In genomic region chr15:40511472-40512133, GRCh38 we compare ENCODE assay signal across 1 cellular context.
TF ChIP-seq lines count a peak whose summit lies in the region.

No MANE protein-coding gene starts in this region.

TF ChIP-seq in HepG2, 621 proteins besides CTCF, POLR2A, EP300 and RAD21 (continued from another document and continues in another):
- TF ChIP-seq PAXIP1 (CRISPR knock-in tag; conservative IDR thresholded peaks at IDR 0.05): peak; percentile 74
- TF ChIP-seq MIER3 (CRISPR knock-in tag; IDR thresholded peaks at IDR 0.05; ENCODE audit: borderline replicate concordance): peak; percentile 68; the same call in 1 of the 2 replicates
- peak; percentile 93 for TF ChIP-seq ZFP91 (CRISPR knock-in tag; IDR thresholded peaks at IDR 0.05; ENCODE audit: borderline replicate concordance)
- peak; percentile 81 for TF ChIP-seq ZNF770 (CRISPR knock-in tag; IDR thresholded peaks at IDR 0.05)
- no peak for TF ChIP-seq RCOR2 (CRISPR knock-in tag; IDR thresholded peaks at IDR 0.05)
- TF ChIP-seq ATF2 (CRISPR knock-in tag; IDR thresholded peaks at IDR 0.05): 0 out of 2 replicates have a peak, but pooled peaks have one; percentile 55
- 0 out of 2 replicates have a peak, but pooled peaks have one; percentile 40 for TF ChIP-seq ZNF552 (CRISPR knock-in tag; IDR thresholded peaks at IDR 0.05; ENCODE audit: borderline replicate concordance)
- peak; percentile 77; the same call in 1 of the 2 replicates for TF ChIP-seq MXD1 (CRISPR knock-in tag; IDR thresholded peaks at IDR 0.05)
- TF ChIP-seq SAFB2 (CRISPR knock-in tag; IDR thresholded peaks at IDR 0.05; ENCODE audit: borderline replicate concordance, low read depth): peak; percentile 48; the same call in 1 of the 2 replicates
- peak; percentile 74; the same call in 1 of the 2 replicates for TF ChIP-seq ZNF766 (CRISPR knock-in tag; IDR thresholded peaks at IDR 0.05; ENCODE audit: borderline replicate concordance)
- TF ChIP-seq ZNF431 (CRISPR knock-in tag; IDR thresholded peaks at IDR 0.05; ENCODE audit: borderline replicate concordance, low read depth): no peak; the same call in 1 of the 2 replicates
- no peak for TF ChIP-seq KLF9 (CRISPR knock-in tag; IDR thresholded peaks at IDR 0.05; ENCODE audit: low read depth)
- peak; percentile 44; the same call in 1 of the 2 replicates for TF ChIP-seq FOXK1 (CRISPR knock-in tag; IDR thresholded peaks at IDR 0.05; ENCODE audit: borderline replicate concordance, low read depth)
- no peak for TF ChIP-seq GFI1 (CRISPR knock-in tag; IDR thresholded peaks at IDR 0.05; ENCODE audit: borderline replicate concordance)
- TF ChIP-seq GPN1 (CRISPR knock-in tag; IDR thresholded peaks at IDR 0.05; ENCODE audit: borderline replicate concordance): no peak
- TF ChIP-seq ARID2 (CRISPR knock-in tag; IDR thresholded peaks at IDR 0.05; ENCODE audit: borderline replicate concordance): 0 out of 2 replicates have a peak, but pooled peaks have one; percentile 75
- no peak for TF ChIP-seq ZBTB42 (CRISPR knock-in tag; IDR thresholded peaks at IDR 0.05)
- no peak for TF ChIP-seq SUZ12 (IDR thresholded peaks at IDR 0.05; ENCODE audit: low read depth, low read length)
- TF ChIP-seq RBM39 (IDR thresholded peaks at IDR 0.05; ENCODE audit: low read depth, low read length, poor library complexity, severe bottlenecking): peak; percentile 55
- peak; percentile 91; the same call in 1 of the 2 replicates for TF ChIP-seq KDM3A (CRISPR knock-in tag; IDR thresholded peaks at IDR 0.05; ENCODE audit: low read depth)
- no peak; the same call in 1 of the 2 replicates for TF ChIP-seq CENPBD1 (CRISPR knock-in tag; IDR thresholded peaks at IDR 0.05; ENCODE audit: borderline replicate concordance, low read depth)
- TF ChIP-seq ZNF83 (CRISPR knock-in tag; IDR thresholded peaks at IDR 0.05; ENCODE audit: borderline replicate concordance): no peak
- TF ChIP-seq HCFC1 (IDR thresholded peaks at IDR 0.05; ENCODE audit: low read depth, low read length): no peak
- TF ChIP-seq ZSCAN29 (CRISPR knock-in tag; conservative IDR thresholded peaks at IDR 0.05): 0 out of 2 replicates have a peak, but pooled peaks have one; percentile 57
- TF ChIP-seq FOXC1 (CRISPR knock-in tag; IDR thresholded peaks at IDR 0.05; ENCODE audit: borderline replicate concordance): peak; percentile 72
- TF ChIP-seq MED8 (CRISPR knock-in tag; IDR thresholded peaks at IDR 0.05; ENCODE audit: insufficient replicate concordance): peak; percentile 29
- TF ChIP-seq KAT7 (CRISPR knock-in tag; IDR thresholded peaks at IDR 0.05; ENCODE audit: borderline replicate concordance): peak; percentile 59; the same call in 1 of the 2 replicates
- peak; percentile 86; the same call in 1 of the 2 replicates for TF ChIP-seq NAIF1 (CRISPR knock-in tag; IDR thresholded peaks at IDR 0.05; ENCODE audit: borderline replicate concordance)
- TF ChIP-seq PCBP2 (optimal IDR thresholded peaks at IDR 0.05; ENCODE audit: low read depth, low read length, poor library complexity, severe bottlenecking): no peak
- peak; percentile 37; the same call in 1 of the 2 replicates for TF ChIP-seq MIXL1 (CRISPR knock-in tag; IDR thresholded peaks at IDR 0.05)
- no peak for TF ChIP-seq ZUFSP (CRISPR knock-in tag; IDR thresholded peaks at IDR 0.05; ENCODE audit: borderline replicate concordance)
- TF ChIP-seq ARID4A (CRISPR knock-in tag; IDR thresholded peaks at IDR 0.05; ENCODE audit: borderline replicate concordance): peak; percentile 76; the same call in 1 of the 2 replicates
- TF ChIP-seq ZNF777 (CRISPR knock-in tag; IDR thresholded peaks at IDR 0.05): peak; percentile 64
- peak; percentile 55; the same call in 1 of the 2 replicates for TF ChIP-seq PPARG (CRISPR knock-in tag; conservative IDR thresholded peaks at IDR 0.05)
- 0 out of 2 replicates have a peak, but pooled peaks have one; percentile 53 for TF ChIP-seq CC2D1A (CRISPR knock-in tag; IDR thresholded peaks at IDR 0.05)
- no peak for TF ChIP-seq CBX2 (IDR thresholded peaks at IDR 0.05; ENCODE audit: low read depth, low read length)
- peak; percentile 69; the same call in 1 of the 2 replicates for TF ChIP-seq CBX2 (CRISPR knock-in tag; IDR thresholded peaks at IDR 0.05; ENCODE audit: low read depth)
- no peak for TF ChIP-seq ZBTB37 (CRISPR knock-in tag; IDR thresholded peaks at IDR 0.05)
- TF ChIP-seq BCL3 (CRISPR knock-in tag; IDR thresholded peaks at IDR 0.05): peak; percentile 92
